1 cellular context compared by ENCODE assay signal in genomic region chr2:176455865-176456291, GRCh38.
TF ChIP-seq lines count a peak whose summit lies in the region.

No MANE protein-coding gene starts in this region.

TF ChIP-seq in GM23338, 12 proteins besides CTCF, POLR2A, EP300 and RAD21 (continued from another document):
- TF ChIP-seq, protein P1, sequence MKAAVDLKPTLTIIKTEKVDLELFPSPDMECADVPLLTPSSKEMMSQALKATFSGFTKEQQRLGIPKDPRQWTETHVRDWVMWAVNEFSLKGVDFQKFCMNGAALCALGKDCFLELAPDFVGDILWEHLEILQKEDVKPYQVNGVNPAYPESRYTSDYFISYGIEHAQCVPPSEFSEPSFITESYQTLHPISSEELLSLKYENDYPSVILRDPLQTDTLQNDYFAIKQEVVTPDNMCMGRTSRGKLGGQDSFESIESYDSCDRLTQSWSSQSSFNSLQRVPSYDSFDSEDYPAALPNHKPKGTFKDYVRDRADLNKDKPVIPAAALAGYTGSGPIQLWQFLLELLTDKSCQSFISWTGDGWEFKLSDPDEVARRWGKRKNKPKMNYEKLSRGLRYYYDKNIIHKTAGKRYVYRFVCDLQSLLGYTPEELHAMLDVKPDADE (IDR thresholded peaks at IDR 0.05), result no peak
